In the genomic region with DNA sequence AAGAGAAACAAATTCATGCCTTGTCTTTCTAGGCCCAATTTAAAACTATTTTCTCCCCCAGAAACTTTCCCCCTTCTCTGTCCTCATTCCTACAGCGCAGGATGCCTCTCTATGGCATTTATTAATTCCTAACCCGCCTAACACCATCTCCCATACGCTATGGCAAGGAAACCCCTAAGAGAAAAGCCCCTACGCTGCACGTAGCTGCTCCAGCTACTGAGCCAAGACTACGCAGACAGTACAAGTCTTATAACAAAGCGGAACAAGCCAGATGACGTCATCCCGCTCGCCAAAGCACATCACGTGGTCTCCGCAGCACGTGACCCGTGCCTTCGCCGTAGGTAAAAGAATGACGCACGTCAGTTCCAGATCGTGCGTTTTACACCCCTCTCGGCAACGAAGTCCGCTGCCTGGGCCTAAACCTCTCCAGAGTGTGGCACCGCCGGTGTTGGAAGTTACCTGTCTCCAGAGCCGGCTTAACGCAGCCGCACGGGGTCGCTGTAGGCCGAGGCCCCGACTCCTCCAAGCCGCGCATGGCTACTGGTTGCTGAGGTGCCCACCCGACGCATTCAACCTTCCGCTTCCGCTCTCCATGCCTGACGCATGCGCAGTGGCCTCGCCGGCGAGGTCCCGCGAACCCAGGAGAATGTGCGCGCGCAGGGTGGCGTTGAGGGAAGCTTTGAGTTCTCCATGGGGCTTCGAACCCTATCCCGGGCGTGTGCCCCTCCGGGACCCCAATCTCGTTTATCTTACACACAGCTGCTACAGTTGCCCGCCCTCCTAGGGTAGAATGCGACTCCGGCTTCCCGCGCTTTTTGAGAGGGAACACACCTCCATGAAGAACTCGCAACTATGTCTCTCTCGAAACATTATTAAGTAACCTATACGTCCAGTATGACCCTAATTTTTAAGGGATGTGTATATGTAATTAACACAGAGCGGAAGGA, we compare ENCODE assay signal across 1 cellular context.
TF ChIP-seq lines count a peak whose summit lies in the region.

A gene with protein sequence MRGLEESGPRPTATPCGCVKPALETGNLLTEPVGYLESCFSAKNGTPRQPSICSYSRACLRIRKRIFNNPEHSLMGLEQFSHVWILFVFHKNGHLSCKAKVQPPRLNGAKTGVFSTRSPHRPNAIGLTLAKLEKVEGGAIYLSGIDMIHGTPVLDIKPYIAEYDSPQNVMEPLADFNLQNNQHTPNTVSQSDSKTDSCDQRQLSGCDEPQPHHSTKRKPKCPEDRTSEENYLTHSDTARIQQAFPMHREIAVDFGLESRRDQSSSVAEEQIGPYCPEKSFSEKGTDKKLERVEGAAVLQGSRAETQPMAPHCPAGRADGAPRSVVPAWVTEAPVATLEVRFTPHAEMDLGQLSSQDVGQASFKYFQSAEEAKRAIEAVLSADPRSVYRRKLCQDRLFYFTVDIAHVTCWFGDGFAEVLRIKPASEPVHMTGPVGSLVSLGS (minus strand): TSS at position 542 of the 947 bp plus-strand sequence. CDS start 7 bp downstream, at position 535.

TF ChIP-seq in GM12878, 131 proteins besides CTCF, POLR2A, EP300 and RAD21 (continued from another document and continues in another):
- peak; percentile 74 for TF ChIP-seq ZBTB11 (CRISPR knock-in tag; IDR thresholded peaks at IDR 0.05)
- TF ChIP-seq IKZF1 (conservative IDR thresholded peaks at IDR 0.05): peak; percentile 96
- peak; percentile 98 for TF ChIP-seq STAT1 (conservative IDR thresholded peaks at IDR 0.05)
- peak; percentile 95 for TF ChIP-seq NRF1 (conservative IDR thresholded peaks at IDR 0.05; ENCODE audit: low read depth, low read length)
- TF ChIP-seq MAX (IDR thresholded peaks at IDR 0.05; ENCODE audit: low read depth, low read length): peak; percentile 98
- peak; percentile 65 for TF ChIP-seq JUNB (IDR thresholded peaks at IDR 0.05)
- TF ChIP-seq, protein P1, sequence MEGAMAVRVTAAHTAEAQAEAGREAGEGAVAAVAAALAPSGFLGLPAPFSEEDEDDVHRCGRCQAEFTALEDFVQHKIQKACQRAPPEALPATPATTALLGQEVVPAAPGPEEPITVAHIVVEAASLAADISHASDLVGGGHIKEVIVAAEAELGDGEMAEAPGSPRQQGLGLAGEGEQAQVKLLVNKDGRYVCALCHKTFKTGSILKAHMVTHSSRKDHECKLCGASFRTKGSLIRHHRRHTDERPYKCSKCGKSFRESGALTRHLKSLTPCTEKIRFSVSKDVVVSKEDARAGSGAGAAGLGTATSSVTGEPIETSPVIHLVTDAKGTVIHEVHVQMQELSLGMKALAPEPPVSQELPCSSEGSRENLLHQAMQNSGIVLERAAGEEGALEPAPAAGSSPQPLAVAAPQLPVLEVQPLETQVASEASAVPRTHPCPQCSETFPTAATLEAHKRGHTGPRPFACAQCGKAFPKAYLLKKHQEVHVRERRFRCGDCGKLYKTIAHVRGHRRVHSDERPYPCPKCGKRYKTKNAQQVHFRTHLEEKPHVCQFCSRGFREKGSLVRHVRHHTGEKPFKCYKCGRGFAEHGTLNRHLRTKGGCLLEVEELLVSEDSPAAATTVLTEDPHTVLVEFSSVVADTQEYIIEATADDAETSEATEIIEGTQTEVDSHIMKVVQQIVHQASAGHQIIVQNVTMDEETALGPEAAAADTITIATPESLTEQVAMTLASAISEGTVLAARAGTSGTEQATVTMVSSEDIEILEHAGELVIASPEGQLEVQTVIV (IDR thresholded peaks at IDR 0.05; ENCODE audit: borderline replicate concordance, partially characterized antibody): peak; percentile 76
- peak; percentile 66 to 82 for TF ChIP-seq IKZF2 (IDR thresholded peaks at IDR 0.05)
- peak; percentile 66 for TF ChIP-seq NR2C1 (IDR thresholded peaks at IDR 0.05)
- no peak for TF ChIP-seq ZNF274 (IDR thresholded peaks at IDR 0.05; ENCODE audit: insufficient read depth, insufficient read length)
- TF ChIP-seq BCL11A (IDR thresholded peaks at IDR 0.05; ENCODE audit: low read depth, low read length): no peak
- TF ChIP-seq, protein P2, sequence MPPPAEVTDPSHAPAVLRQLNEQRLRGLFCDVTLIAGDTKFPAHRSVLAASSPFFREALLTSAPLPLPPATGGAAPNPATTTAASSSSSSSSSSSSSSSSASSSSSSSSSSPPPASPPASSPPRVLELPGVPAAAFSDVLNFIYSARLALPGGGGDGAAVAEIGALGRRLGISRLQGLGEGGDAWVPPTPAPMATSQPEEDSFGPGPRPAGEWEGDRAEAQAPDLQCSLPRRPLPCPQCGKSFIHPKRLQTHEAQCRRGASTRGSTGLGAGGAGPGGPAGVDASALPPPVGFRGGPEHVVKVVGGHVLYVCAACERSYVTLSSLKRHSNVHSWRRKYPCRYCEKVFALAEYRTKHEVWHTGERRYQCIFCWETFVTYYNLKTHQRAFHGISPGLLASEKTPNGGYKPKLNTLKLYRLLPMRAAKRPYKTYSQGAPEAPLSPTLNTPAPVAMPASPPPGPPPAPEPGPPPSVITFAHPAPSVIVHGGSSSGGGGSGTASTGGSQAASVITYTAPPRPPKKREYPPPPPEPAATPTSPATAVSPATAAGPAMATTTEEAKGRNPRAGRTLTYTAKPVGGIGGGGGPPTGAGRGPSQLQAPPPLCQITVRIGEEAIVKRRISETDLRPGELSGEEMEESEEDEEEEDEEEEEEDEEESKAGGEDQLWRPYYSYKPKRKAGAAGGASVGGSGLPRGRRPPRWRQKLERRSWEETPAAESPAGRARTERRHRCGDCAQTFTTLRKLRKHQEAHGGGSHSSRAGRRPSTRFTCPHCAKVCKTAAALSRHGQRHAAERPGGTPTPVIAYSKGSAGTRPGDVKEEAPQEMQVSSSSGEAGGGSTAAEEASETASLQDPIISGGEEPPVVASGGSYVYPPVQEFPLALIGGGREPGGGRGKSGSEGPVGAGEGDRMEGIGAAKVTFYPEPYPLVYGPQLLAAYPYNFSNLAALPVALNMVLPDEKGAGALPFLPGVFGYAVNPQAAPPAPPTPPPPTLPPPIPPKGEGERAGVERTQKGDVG (CRISPR knock-in tag; IDR thresholded peaks at IDR 0.05): peak; percentile 96
- peak; percentile 96 for TF ChIP-seq POLR2AphosphoS5 (IDR thresholded peaks at IDR 0.05; ENCODE audit: low read length)
- peak; percentile 91; the same call in 1 of the 2 replicates for TF ChIP-seq SIN3A (IDR thresholded peaks at IDR 0.05; ENCODE audit: low read depth, low read length)
- TF ChIP-seq BACH1 (IDR thresholded peaks at IDR 0.05; ENCODE audit: borderline replicate concordance): peak; percentile 86
- peak; percentile 86 for TF ChIP-seq TBL1XR1 (IDR thresholded peaks at IDR 0.05; ENCODE audit: low read depth, low read length)
- TF ChIP-seq, protein P3, sequence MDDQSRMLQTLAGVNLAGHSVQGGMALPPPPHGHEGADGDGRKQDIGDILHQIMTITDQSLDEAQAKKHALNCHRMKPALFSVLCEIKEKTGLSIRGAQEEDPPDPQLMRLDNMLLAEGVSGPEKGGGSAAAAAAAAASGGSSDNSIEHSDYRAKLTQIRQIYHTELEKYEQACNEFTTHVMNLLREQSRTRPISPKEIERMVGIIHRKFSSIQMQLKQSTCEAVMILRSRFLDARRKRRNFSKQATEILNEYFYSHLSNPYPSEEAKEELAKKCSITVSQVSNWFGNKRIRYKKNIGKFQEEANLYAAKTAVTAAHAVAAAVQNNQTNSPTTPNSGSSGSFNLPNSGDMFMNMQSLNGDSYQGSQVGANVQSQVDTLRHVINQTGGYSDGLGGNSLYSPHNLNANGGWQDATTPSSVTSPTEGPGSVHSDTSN (IDR thresholded peaks at IDR 0.05; ENCODE audit: insufficient replicate concordance, low read depth, low read length): no peak
- TF ChIP-seq ZNF622 (IDR thresholded peaks at IDR 0.05): no peak
- no peak for TF ChIP-seq BCLAF1 (IDR thresholded peaks at IDR 0.05)
- 0 out of 2 replicates have a peak, but pooled peaks have one; percentile 26 for TF ChIP-seq TCF7 (IDR thresholded peaks at IDR 0.05; ENCODE audit: borderline replicate concordance)
- TF ChIP-seq IRF5 (IDR thresholded peaks at IDR 0.05; ENCODE audit: borderline replicate concordance): no peak
- TF ChIP-seq, protein P4, sequence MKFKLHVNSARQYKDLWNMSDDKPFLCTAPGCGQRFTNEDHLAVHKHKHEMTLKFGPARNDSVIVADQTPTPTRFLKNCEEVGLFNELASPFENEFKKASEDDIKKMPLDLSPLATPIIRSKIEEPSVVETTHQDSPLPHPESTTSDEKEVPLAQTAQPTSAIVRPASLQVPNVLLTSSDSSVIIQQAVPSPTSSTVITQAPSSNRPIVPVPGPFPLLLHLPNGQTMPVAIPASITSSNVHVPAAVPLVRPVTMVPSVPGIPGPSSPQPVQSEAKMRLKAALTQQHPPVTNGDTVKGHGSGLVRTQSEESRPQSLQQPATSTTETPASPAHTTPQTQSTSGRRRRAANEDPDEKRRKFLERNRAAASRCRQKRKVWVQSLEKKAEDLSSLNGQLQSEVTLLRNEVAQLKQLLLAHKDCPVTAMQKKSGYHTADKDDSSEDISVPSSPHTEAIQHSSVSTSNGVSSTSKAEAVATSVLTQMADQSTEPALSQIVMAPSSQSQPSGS (IDR thresholded peaks at IDR 0.05; ENCODE audit: low read length): peak; percentile 100
- TF ChIP-seq TCF12 (IDR thresholded peaks at IDR 0.05; ENCODE audit: low read depth, low read length): 0 out of 2 replicates have a peak, but pooled peaks have one; percentile 37
- peak; percentile 98 for TF ChIP-seq NKRF (conservative IDR thresholded peaks at IDR 0.05)
- TF ChIP-seq ZSCAN29 (IDR thresholded peaks at IDR 0.05): peak; percentile 59; the same call in 1 of the 2 replicates
- no peak for TF ChIP-seq HDAC2 (IDR thresholded peaks at IDR 0.05)
- TF ChIP-seq MEF2A (IDR thresholded peaks at IDR 0.05; ENCODE audit: insufficient read depth, low read depth, low read length): no peak
- TF ChIP-seq ESRRA (IDR thresholded peaks at IDR 0.05; ENCODE audit: low read length): peak; percentile 60; the same call in 1 of the 2 replicates
